Comparison of ENCODE assay signal across 27 cellular contexts in genomic region chr3:73257186-73257585, GRCh38.
"Had no signal": no experiment of that assay in that cellular context is flagged by ENCODE, and none has a peak within 500 bp of the region (broad histone marks: within the 10 kb centered on the region; RNA-seq: fewer than 3 reads in every experiment).

No MANE protein-coding gene starts in this region.

- H3K27ac ChIP-seq: brain microvascular endothelial cell, coronary artery, dorsolateral prefrontal cortex, VCaP had no signal

- ATAC-seq: activated T-cell treated with anti-CD3 and anti-CD28 coated beads, Interleukin-2, amount 50 U/mL, for 4 hours; activated T-helper 17 cell treated with anti-CD3 and anti-CD28 coated beads, Interleukin-2, amount 50 U/mL, for 72 hours; esophagus mucosa had no signal

- H3K36me3 Mint-ChIP-seq: activated naive CD8-positive, alpha-beta T cell; WTC11 had no signal

- H3K4me1 Mint-ChIP-seq: activated CD4-positive, alpha-beta memory T cell treated with anti-CD3 and anti-CD28 coated beads, Interleukin-2, amount 10 ng/mL, durations not matched to agents 7 days and 5 days; activated CD4-positive, alpha-beta T cell treated with anti-CD3 and anti-CD28 coated beads, Interleukin-2, amount 10 ng/mL, durations not matched to agents 7 days and 5 days; activated T-helper 17 cell treated with anti-CD3 and anti-CD28 coated beads, Interleukin-2, amount 50 U/mL, for 72 hours; central memory CD8-positive, alpha-beta T cell had no signal

- H3K36me3 ChIP-seq: brain microvascular endothelial cell had no signal

- H3K27ac Mint-ChIP-seq: activated CD4-positive, alpha-beta memory T cell treated with anti-CD3 and anti-CD28 coated beads, Interleukin-2, amount 10 ng/mL, durations not matched to agents 7 days and 5 days; activated CD4-positive, alpha-beta T cell treated with anti-CD3 and anti-CD28 coated beads, Interleukin-2, amount 10 ng/mL, durations not matched to agents 7 days and 5 days; activated naive CD8-positive, alpha-beta T cell; activated T-helper 17 cell treated with anti-CD3 and anti-CD28 coated beads, Interleukin-2, amount 50 U/mL, for 72 hours; dendritic cell treated with granulocyte-macrophage colony-stimulating factor and Interleukin-4, amounts not matched to agents 40 ng/mL and 50 ng/mL, for 4 days; endodermal cell; WTC11 had no signal

- H3K4me3 ChIP-seq: coronary artery, dorsolateral prefrontal cortex had no signal

- H3K4me3 Mint-ChIP-seq: activated CD4-positive, alpha-beta memory T cell treated with anti-CD3 and anti-CD28 coated beads, Interleukin-2, amount 10 ng/mL, durations not matched to agents 7 days and 5 days; activated CD4-positive, alpha-beta T cell treated with anti-CD3 and anti-CD28 coated beads, Interleukin-2, amount 10 ng/mL, durations not matched to agents 7 days and 5 days; activated naive CD8-positive, alpha-beta T cell; activated T-cell treated with anti-CD3 and anti-CD28 coated beads, Interleukin-2, amount 50 U/mL, for 4 hours; activated T-helper 17 cell treated with anti-CD3 and anti-CD28 coated beads, Interleukin-2, amount 50 U/mL, for 72 hours; central memory CD8-positive, alpha-beta T cell; dendritic cell treated with granulocyte-macrophage colony-stimulating factor and Interleukin-4, amounts not matched to agents 40 ng/mL and 50 ng/mL, for 4 days; endodermal cell; WTC11 had no signal

- H3K9me3 Mint-ChIP-seq: activated CD4-positive, alpha-beta memory T cell treated with anti-CD3 and anti-CD28 coated beads, Interleukin-2, amount 10 ng/mL, durations not matched to agents 7 days and 5 days; activated CD4-positive, alpha-beta T cell treated with anti-CD3 and anti-CD28 coated beads, Interleukin-2, amount 10 ng/mL, durations not matched to agents 7 days and 5 days; activated T-cell treated with anti-CD3 and anti-CD28 coated beads, Interleukin-2, amount 50 U/mL, for 4 hours; central memory CD8-positive, alpha-beta T cell; dendritic cell treated with granulocyte-macrophage colony-stimulating factor and Interleukin-4, amounts not matched to agents 40 ng/mL and 50 ng/mL, for 4 days; endodermal cell; WTC11 had no signal

- H3K27me3 ChIP-seq: brain microvascular endothelial cell had no signal

- DNase-seq: activated CD4-positive, alpha-beta memory T cell treated with anti-CD3 and anti-CD28 coated beads, Interleukin-2, amount 10 ng/mL, durations not matched to agents 7 days and 5 days; activated CD4-positive, alpha-beta T cell treated with anti-CD3 and anti-CD28 coated beads for 1 hour; activated CD4-positive, alpha-beta T cell treated with anti-CD3 and anti-CD28 coated beads for 4 hours; activated CD4-positive, alpha-beta T cell treated with anti-CD3 and anti-CD28 coated beads, Interleukin-2, amount 10 ng/mL, durations not matched to agents 7 days and 5 days; activated CD4-positive, alpha-beta T cell treated with anti-CD3 and anti-CD28 coated beads, Interleukin-2, amount 50 U/mL, for 4 hours; activated CD8-positive, alpha-beta memory T cell treated with anti-CD3 and anti-CD28 coated beads for 24 hours; activated effector memory CD4-positive, alpha-beta T cell treated with Interleukin-2 at 50 U/mL for 16 hours; activated gamma-delta T cell treated with Interleukin-2 at 50 U/mL for 16 hours; activated naive CD4-positive, alpha-beta T cell treated with anti-CD3 and anti-CD28 coated beads, Interleukin-2, amount 50 U/mL, for 16 hours; activated naive CD4-positive, alpha-beta T cell treated with Interleukin-2 at 50 U/mL for 16 hours; activated T-cell treated with anti-CD3 and anti-CD28 coated beads, Interleukin-2, amount 50 U/mL, for 4 hours; amniotic stem cell; brain microvascular endothelial cell; dorsolateral prefrontal cortex; effector memory CD4-positive, alpha-beta T cell; foreskin fibroblast; head of caudate nucleus; T-helper 2 cell had no signal
